In the genomic region with DNA sequence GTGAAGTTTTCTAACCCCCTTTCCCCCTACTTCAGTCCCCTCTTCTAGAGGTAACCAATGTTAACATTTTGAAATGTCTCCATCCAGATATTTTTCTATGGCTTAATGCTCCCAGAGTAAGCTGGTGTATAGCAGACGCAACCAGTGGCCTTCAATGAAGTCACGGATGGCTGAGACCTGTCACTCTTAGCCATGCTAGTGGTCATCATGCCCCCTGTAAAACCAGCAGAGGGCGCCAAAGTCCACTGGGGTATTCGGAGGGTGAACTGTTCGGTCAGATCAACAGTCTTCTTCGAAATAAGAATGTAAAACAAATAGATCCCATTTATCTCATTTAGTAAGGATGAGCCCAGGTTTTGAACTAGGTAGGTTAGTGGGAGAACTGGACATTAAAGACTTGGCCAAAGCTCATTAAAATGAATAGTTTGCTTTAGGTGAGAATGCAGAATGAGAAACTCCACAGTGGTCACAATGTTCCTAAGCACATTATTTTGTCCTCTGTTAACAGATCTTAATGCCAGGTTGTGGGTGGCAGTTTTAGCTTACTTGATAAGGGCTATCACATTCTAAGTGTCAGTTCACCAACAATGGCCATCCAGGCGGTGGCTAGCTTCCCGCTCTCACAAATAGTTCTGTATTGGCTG, we compare ENCODE assay signal across 9 cellular contexts. TPM values are rescaled to one million over a fixed set of nuclear protein-coding genes. Genes with fewer than 3 reads are reported as not detected.
DNase-seq lines count a peak whose midpoint lies in the region; ATAC-seq, FAIRE-seq and TF ChIP-seq lines count a peak whose summit lies in the region.
"Had no signal": no experiment of that assay in that cellular context is flagged by ENCODE, and none has a peak within 500 bp of the region (broad histone marks: within the 10 kb centered on the region; RNA-seq: fewer than 3 reads in every experiment).

No MANE protein-coding gene starts in this region.

- FAIRE-seq in GM12878 (lab: Jason Lieb, UNC) (peak; percentile 18), HepG2 (lab: Jason Lieb, UNC) (peak; percentile 68)

- no peaks in the 10 kb centered on the region for H3F3A ChIP-seq in PC-3 (ENCODE audit: low read length, unreplicated experiment)

- TF ChIP-seq RAD21 in GM12878 (IDR thresholded peaks at IDR 0.05; ENCODE audit: insufficient read depth, low read depth, low read length): peak; percentile 68
- peak; percentile 40; the same call in 1 of the 2 replicates for TF ChIP-seq RAD21 in HepG2 (CRISPR knock-in tag; IDR thresholded peaks at IDR 0.05)

- TF ChIP-seq EP300 in GM12878 (IDR thresholded peaks at IDR 0.05; ENCODE audit: borderline replicate concordance in 1 of 2, control insufficient read depth in 1 of 2, low read depth in 2 of 2, low read length in 2 of 2) (no peak), HepG2 (IDR thresholded peaks at IDR 0.05; ENCODE audit: low read depth in 2 of 2, low read length in 2 of 2) (no peak), HepG2 (CRISPR knock-in tag; IDR thresholded peaks at IDR 0.05; ENCODE audit: borderline replicate concordance) (no peak), upper lobe of left lung (IDR thresholded peaks at IDR 0.05) (no peak)

- CTCF ChIA-PET in PC-3 (lab: Charles Lee): interaction anchor here (0.6 to 1.0 kb wide), 3 partner anchors 47 to 333 kb away, joined by 3 to 4 read pairs (median 4); partner anchors contain the start of gene MMP10
- CTCF ChIA-PET in GM12878 (lab: Yijun Ruan, JAX): interaction anchor here (0.9 to 4.1 kb wide), 19 partner anchors 20 to 867 kb away, joined by 3 to 19 read pairs (median 4); partner anchors contain the start of genes MMP10 and MMP27
- CTCF ChIA-PET in HepG2 (lab: Yijun Ruan, JAX; ENCODE audit: low intra/inter-chr PET ratio, low total read pairs): interaction anchor here (1.2 kb wide), 1 partner anchor 208 kb away, joined by 6 read pairs; no protein-coding TSS in a partner anchor

- H4K20me1 ChIP-seq in PC-3 (ENCODE audit: low read length) (no peaks in the 10 kb centered on the region), GM12878 (ENCODE audit: control insufficient read depth, insufficient read depth) (no peaks in the 10 kb centered on the region), HepG2 (ENCODE audit: insufficient read depth, low read length) (no peaks in the 10 kb centered on the region)

- no peak for TF ChIP-seq POLR2A in GM12878 (IDR thresholded peaks at IDR 0.05; ENCODE audit: low read depth, low read length)
- TF ChIP-seq POLR2A in HepG2 (IDR thresholded peaks at IDR 0.05; ENCODE audit: insufficient read depth in 1 of 2, low read depth in 2 of 2, low read length in 2 of 2): no peak
- TF ChIP-seq POLR2A in upper lobe of left lung (IDR thresholded peaks at IDR 0.05): no peak

- H3K79me2 ChIP-seq in PC-3 (ENCODE audit: low read length) (no peaks in the 10 kb centered on the region), GM12878 (ENCODE audit: control insufficient read depth, insufficient read depth, low read length) (no peaks in the 10 kb centered on the region), HepG2 (ENCODE audit: insufficient read depth, low read length) (no peaks in the 10 kb centered on the region)

- TF ChIP-seq CTCF in PC-3 (conservative IDR thresholded peaks at IDR 0.05; ENCODE audit: low read depth, low read length) (peak; percentile 99), GM12878 (IDR thresholded peaks at IDR 0.05 in 2 of 3, conservative IDR thresholded peaks at IDR 0.05 in 1 of 3; ENCODE audit: control insufficient read depth in 2 of 3, extremely low read depth in 1 of 3, insufficient read depth in 1 of 3, low read depth in 3 of 3, low read length in 3 of 3) (peak; percentile 77 to 88 (median 83)), HepG2 (CRISPR knock-in tag; IDR thresholded peaks at IDR 0.05) (peak; percentile 81), upper lobe of left lung (IDR thresholded peaks at IDR 0.05) (peak; percentile 46 to 74 (median 56))

- peak; percentile 83 for ATAC-seq in GM21447 (IDR thresholded peaks at IDR 0.05; ENCODE audit: unreplicated experiment)
- peak; percentile 99 for ATAC-seq in PC-3
- ATAC-seq in GM12878: peak; percentile 100
- ATAC-seq in HepG2: peak; percentile 99
- ATAC-seq in upper lobe of left lung (ENCODE audit: low FRiP score in 2 of 2): peak; percentile 67 to 71

- H3K4me1 ChIP-seq in PC-3 (ENCODE audit: insufficient read depth, low read length): no peaks in the 10 kb centered on the region
- H3K4me1 ChIP-seq in GM12878 (ENCODE audit: control insufficient read depth, insufficient read depth, low read length): no peaks in the 10 kb centered on the region
- no peaks in the 10 kb centered on the region for H3K4me1 ChIP-seq in HepG2 (ENCODE audit: insufficient read depth, low read length)
- peaks cover 0 to 5% (median 2%) of the 10 kb centered on the region in 4 donors for H3K4me1 ChIP-seq in upper lobe of left lung

- H3K27ac ChIP-seq in PC-3 (ENCODE audit: low read length) (no peak overlapping the region), GM12878 (ENCODE audit: control insufficient read depth, insufficient read depth) (no peak overlapping the region), HepG2 (ENCODE audit: extremely low read length, insufficient read depth, low read length) (no peak overlapping the region), upper lobe of left lung (no peak overlapping the region)

- H3K36me3 ChIP-seq in PC-3 (ENCODE audit: low read depth, low read length) (no peaks in the 10 kb centered on the region), GM12878 (ENCODE audit: control insufficient read depth in 2 of 2, insufficient read depth in 2 of 2, low read length in 1 of 2) (no peaks in the 10 kb centered on the region), HepG2 (replicated peaks in 1 of 2; ENCODE audit: control insufficient read depth in 1 of 2, insufficient read depth in 2 of 2, low read length in 2 of 2) (no peaks in the 10 kb centered on the region), upper lobe of left lung (no peaks in the 10 kb centered on the region)

- H3K4me3 ChIP-seq in PC-3 (ENCODE audit: low read length): no peak overlapping the region
- H3K4me3 ChIP-seq in GM12878: no peak overlapping the region
- no peak overlapping the region for H3K4me3 ChIP-seq in HepG2 (replicated peaks in 1 of 3; ENCODE audit: insufficient read depth in 1 of 3, low read depth in 2 of 3, low read length in 3 of 3)
- no peak overlapping the region for H3K4me3 ChIP-seq in upper lobe of left lung

- no peaks in the 10 kb centered on the region for H3K9me2 ChIP-seq in PC-3 (replicated peaks; ENCODE audit: low read length)

- intact Hi-C loops in PC-3 (cut with micrococcal nuclease) (loop anchor here (1.0 to 5.0 kb wide), 6 partner anchors 47 to 322 kb away; partner anchors contain the start of gene MMP10), GM12878 (cut with micrococcal nuclease; ENCODE audit: unreplicated experiment) (loop anchor here (1.0 kb wide), 2 partner anchors 208 to 322 kb away; no protein-coding TSS in a partner anchor), HepG2 (cut with micrococcal nuclease; ENCODE audit: unreplicated experiment) (loop anchor here (10.0 kb wide), 1 partner anchor 321 kb away; no protein-coding TSS in a partner anchor)

- no peaks in the 10 kb centered on the region for H3K27me3 ChIP-seq in PC-3 (ENCODE audit: low read length)
- no peaks in the 10 kb centered on the region for H3K27me3 ChIP-seq in GM12878 (replicated peaks in 1 of 2; ENCODE audit: control insufficient read depth in 2 of 2, insufficient read depth in 2 of 2, low read length in 1 of 2)
- no peaks in the 10 kb centered on the region for H3K27me3 ChIP-seq in HepG2 (ENCODE audit: control insufficient read depth in 1 of 2, insufficient read depth in 2 of 2, low read length in 2 of 2)
- H3K27me3 ChIP-seq in upper lobe of left lung: no peaks in the 10 kb centered on the region

- SMC1A ChIA-PET in GM12878 (lab: Charles Lee; ENCODE audit: uncharacterized antibody, unreplicated experiment): interaction anchor here (0.6 to 2.8 kb wide), 13 partner anchors 55 to 867 kb away, joined by 3 to 10 read pairs (median 3); no protein-coding TSS in a partner anchor

- POLR2A ChIA-PET in PC-3 (lab: Charles Lee; ENCODE audit: unreplicated experiment) (no interaction called here), GM12878 (lab: Charles Lee) (no interaction called here), HepG2 (lab: Yijun Ruan, JAX) (no interaction called here)

- H3K4me2 ChIP-seq in PC-3 (ENCODE audit: low read length) (no peak overlapping the region), GM12878 (ENCODE audit: control insufficient read depth, insufficient read depth) (no peak overlapping the region), HepG2 (ENCODE audit: low read depth, low read length) (no peak overlapping the region)

- RAD21 ChIA-PET in GM12878 (lab: Charles Lee; ENCODE audit: unreplicated experiment): interaction anchor here (0.7 to 1.9 kb wide), 6 partner anchors 121 to 392 kb away, joined by 3 to 7 read pairs (median 3); no protein-coding TSS in a partner anchor

- H2AFZ ChIP-seq in PC-3 (ENCODE audit: low read length): no peak overlapping the region
- H2AFZ ChIP-seq in GM12878 (ENCODE audit: control insufficient read depth, low read depth, low read length): no peak overlapping the region
- H2AFZ ChIP-seq in HepG2 (ENCODE audit: low read length): no peak overlapping the region

- H3K9ac ChIP-seq in PC-3 (ENCODE audit: low read length): no peak overlapping the region
- H3K9ac ChIP-seq in GM12878 (ENCODE audit: control insufficient read depth, insufficient read depth, low read length): no peak overlapping the region
- H3K9ac ChIP-seq in HepG2 (ENCODE audit: insufficient read depth, low read depth, low read length): no peak overlapping the region

- WGBS in GM12878 (ENCODE audit: insufficient coverage, insufficient replicate concordance, low lambda C conversion rate, missing lambda C conversion rate): 20% methylated on average over 8 of the region's 8 CpGs
- WGBS in HepG2 (ENCODE audit: low lambda C conversion rate): 2% methylated on average over 6 of the region's 8 CpGs
- WGBS in upper lobe of left lung, 2 donors: 54 to 62% methylated on average over 8 of the region's 8 CpGs

- in situ Hi-C loops in GM12878 (cut with MboI) (loop anchor here (10.0 kb wide), 1 partner anchor 211 kb away; no protein-coding TSS in a partner anchor), HepG2 (cut with HindIII; ENCODE audit: extremely low pct_ligation_motif_present, low pct_unique_long_range_greater_than_20kb) (loop anchor here (25.0 kb wide), 1 partner anchor 204 kb away; no protein-coding TSS in a partner anchor)

- H3K9me3 ChIP-seq in PC-3 (ENCODE audit: low read length) (no peaks in the 10 kb centered on the region), GM12878 (replicated peaks; ENCODE audit: control insufficient read depth, insufficient read depth, low read length) (no peaks in the 10 kb centered on the region; the same call in 2 of the 3 replicates), HepG2 (ENCODE audit: low read length) (no peaks in the 10 kb centered on the region), upper lobe of left lung (no peaks in the 10 kb centered on the region)

- DNase-seq in NCI-H2171 treated with DMSO at 0.1 percent for 48 hours (lab: John Stamatoyannopoulos, UW) (peak; percentile 21), NCI-H2171 (lab: John Stamatoyannopoulos, UW) (no peak), HS-27A (ENCODE audit: low read depth) (peak; percentile 23), PC-3 (peak; percentile 91), GM12878 (ENCODE audit: low read depth, low spot score) (no peak), HepG2 (ENCODE audit: low spot score) (peak; percentile 60), upper lobe of left lung (peak in 1 of 2 donors; percentile 59)

- BruUV-seq in PC-3 (replicated peaks; lab: Mats Ljungman, UMichigan) (no TSS peak), GM12878 (replicated peaks; lab: Mats Ljungman, UMichigan) (no TSS peak), HepG2 (replicated peaks; lab: Mats Ljungman, UMichigan) (no TSS peak)

RNA-seq across cellular contexts. Expression of gene MMP8, which starts 8.6 kb away (rescaled TPM):
- total RNA-seq in PC-3 (2014; rRNA removed) (not detected in 2 replicates), GM12878 (2014; rRNA removed) (not detected in 2 replicates), GM12878 (2014; rRNA removed; fragmentation: Illumina TruSeq; extraction: Trizol) (not detected in 2 replicates), GM12878 (2021) (not detected in 2 replicates), HepG2 (2016; rRNA removed; fragmentation: Illumina TruSeq; extraction: Trizol) (not detected in 2 replicates), upper lobe of left lung (1 to 10 TPM in 3 of 6 donors, under 1 TPM in 3; under 0.01 to 2.7 (median 0.83) TPM)
- total RNA-seq in GM12878 (2013; cell fraction: nucleolus; rRNA removed): not detected in 2 replicates
- polyA plus RNA-seq in GM12878 (2011; ENCODE audit: low read depth): not detected
- polyA plus RNA-seq in GM12878 (2011; rRNA removed) (0.01 TPM in 1 of 2 replicates, not detected in the other), GM12878 (2014; fragmentation: Illumina TruSeq; extraction: Trizol) (not detected in 2 replicates), GM12878 (2014; fragmentation: Nextera tagmentation; extraction: Ambion mirVana) (not detected), GM12878 (2014; rRNA removed) (not detected in 2 replicates), GM12878 (2016; fragmentation: Nextera tagmentation; extraction: Ambion mirVana) (not detected), HepG2 (2011; rRNA removed) (not detected in 2 replicates)
- polyA plus RNA-seq in GM12878 (2011; cell fraction: cytosol; rRNA removed): not detected in 2 replicates
- 0.09 TPM in 1 of 2 replicates, not detected in the other for polyA plus RNA-seq in GM12878 (2011; cell fraction: nucleus; rRNA removed)
- not detected in 2 replicates for polyA plus RNA-seq in GM12878 (2012)
- not detected in 2 replicates for polyA minus RNA-seq in GM12878 (2011; rRNA and poly(A)+ RNA removed)
- polyA minus RNA-seq in GM12878 (2011; cell fraction: cytosol; rRNA and poly(A)+ RNA removed): not detected in 2 replicates
- not detected in 2 replicates for polyA minus RNA-seq in GM12878 (2011; cell fraction: nucleus; rRNA and poly(A)+ RNA removed)
- not detected in 2 replicates for total RNA-seq in HepG2 (2016; cell fraction: cytosol; rRNA removed; fragmentation: Illumina TruSeq; extraction: Trizol; ENCODE audit: low read depth)
- not detected in 2 replicates for total RNA-seq in HepG2 (2016; cell fraction: insoluble cytoplasmic fraction; rRNA removed; fragmentation: Illumina TruSeq; extraction: Trizol)
- not detected in 2 replicates for total RNA-seq in HepG2 (2016; cell fraction: membrane; rRNA removed; fragmentation: Illumina TruSeq; extraction: Trizol)
- not detected in 2 replicates for total RNA-seq in HepG2 (2016; cell fraction: nucleus; rRNA removed; fragmentation: Illumina TruSeq; extraction: Trizol)
- not detected in 2 replicates for polyA plus RNA-seq in HepG2 (2011; cell fraction: cytosol; rRNA removed)
- not detected in 2 replicates for polyA plus RNA-seq in HepG2 (2011; cell fraction: nucleus; rRNA removed)
- polyA plus RNA-seq in HepG2 (2012): not detected in 2 replicates
- polyA plus RNA-seq in HepG2 (2016; cell fraction: cytosol; fragmentation: Illumina TruSeq; extraction: Trizol; ENCODE audit: low read depth): not detected in 2 replicates
- polyA plus RNA-seq in HepG2 (2016; cell fraction: insoluble cytoplasmic fraction; fragmentation: Illumina TruSeq; extraction: Trizol; ENCODE audit: low read depth): not detected in 2 replicates
- polyA plus RNA-seq in HepG2 (2016; cell fraction: membrane; fragmentation: Illumina TruSeq; extraction: Trizol; ENCODE audit: low read depth): not detected in 2 replicates
- polyA plus RNA-seq in HepG2 (2016; cell fraction: nucleus; fragmentation: Illumina TruSeq; extraction: Trizol; ENCODE audit: insufficient read depth, low read depth): not detected in 2 replicates
- polyA minus RNA-seq in HepG2 (2011; rRNA and poly(A)+ RNA removed; ENCODE audit: low replicate concordance): not detected in 2 replicates
- polyA minus RNA-seq in HepG2 (2011; cell fraction: cytosol; rRNA and poly(A)+ RNA removed): not detected in 2 replicates
- polyA minus RNA-seq in HepG2 (2011; cell fraction: nucleus; rRNA and poly(A)+ RNA removed): not detected in 2 replicates
- total RNA-seq: CD4-positive, CD25-positive, alpha-beta regulatory T cell had no signal
- polyA plus RNA-seq: CD4-positive, CD25-positive, alpha-beta regulatory T cell had no signal

RNA-seq across cellular contexts. Expression of gene MMP27, which starts 27.8 kb away (rescaled TPM):
- total RNA-seq in PC-3 (2014; rRNA removed): not detected in 2 replicates
- total RNA-seq in GM12878 (2013; cell fraction: nucleolus; rRNA removed): not detected in 2 replicates
- not detected in 2 replicates for total RNA-seq in GM12878 (2014; rRNA removed)
- not detected in 2 replicates for total RNA-seq in GM12878 (2014; rRNA removed; fragmentation: Illumina TruSeq; extraction: Trizol)
- not detected in 2 replicates for total RNA-seq in GM12878 (2021)
- polyA plus RNA-seq in GM12878 (2011; ENCODE audit: low read depth): not detected
- not detected in 2 replicates for polyA plus RNA-seq in GM12878 (2011; rRNA removed)
- not detected in 2 replicates for polyA plus RNA-seq in GM12878 (2011; cell fraction: cytosol; rRNA removed)
- polyA plus RNA-seq in GM12878 (2011; cell fraction: nucleus; rRNA removed): not detected in 2 replicates
- polyA plus RNA-seq in GM12878 (2012): not detected in 2 replicates
- not detected in 2 replicates for polyA plus RNA-seq in GM12878 (2014; fragmentation: Illumina TruSeq; extraction: Trizol)
- polyA plus RNA-seq in GM12878 (2014; fragmentation: Nextera tagmentation; extraction: Ambion mirVana): not detected
- not detected in 2 replicates for polyA plus RNA-seq in GM12878 (2014; rRNA removed)
- polyA plus RNA-seq in GM12878 (2016; fragmentation: Nextera tagmentation; extraction: Ambion mirVana): not detected
- polyA minus RNA-seq in GM12878 (2011; rRNA and poly(A)+ RNA removed): not detected in 2 replicates
- polyA minus RNA-seq in GM12878 (2011; cell fraction: cytosol; rRNA and poly(A)+ RNA removed): not detected in 2 replicates
- not detected in 2 replicates for polyA minus RNA-seq in GM12878 (2011; cell fraction: nucleus; rRNA and poly(A)+ RNA removed)
- not detected in 2 replicates for total RNA-seq in HepG2 (2016; rRNA removed; fragmentation: Illumina TruSeq; extraction: Trizol)
- total RNA-seq in HepG2 (2016; cell fraction: cytosol; rRNA removed; fragmentation: Illumina TruSeq; extraction: Trizol; ENCODE audit: low read depth): not detected in 2 replicates
- total RNA-seq in HepG2 (2016; cell fraction: insoluble cytoplasmic fraction; rRNA removed; fragmentation: Illumina TruSeq; extraction: Trizol): not detected in 2 replicates
- not detected in 2 replicates for total RNA-seq in HepG2 (2016; cell fraction: membrane; rRNA removed; fragmentation: Illumina TruSeq; extraction: Trizol)
- not detected in 2 replicates for total RNA-seq in HepG2 (2016; cell fraction: nucleus; rRNA removed; fragmentation: Illumina TruSeq; extraction: Trizol)
- not detected in 2 replicates for polyA plus RNA-seq in HepG2 (2011; rRNA removed)
- not detected in 2 replicates for polyA plus RNA-seq in HepG2 (2011; cell fraction: cytosol; rRNA removed)
- not detected in 2 replicates for polyA plus RNA-seq in HepG2 (2011; cell fraction: nucleus; rRNA removed)
- polyA plus RNA-seq in HepG2 (2012): not detected in 2 replicates
- not detected in 2 replicates for polyA plus RNA-seq in HepG2 (2016; cell fraction: cytosol; fragmentation: Illumina TruSeq; extraction: Trizol; ENCODE audit: low read depth)
- polyA plus RNA-seq in HepG2 (2016; cell fraction: insoluble cytoplasmic fraction; fragmentation: Illumina TruSeq; extraction: Trizol; ENCODE audit: low read depth): not detected in 2 replicates
- polyA plus RNA-seq in HepG2 (2016; cell fraction: membrane; fragmentation: Illumina TruSeq; extraction: Trizol; ENCODE audit: low read depth): not detected in 2 replicates
- polyA plus RNA-seq in HepG2 (2016; cell fraction: nucleus; fragmentation: Illumina TruSeq; extraction: Trizol; ENCODE audit: insufficient read depth, low read depth): not detected in 2 replicates
- polyA minus RNA-seq in HepG2 (2011; rRNA and poly(A)+ RNA removed; ENCODE audit: low replicate concordance): not detected in 2 replicates
- not detected in 2 replicates for polyA minus RNA-seq in HepG2 (2011; cell fraction: cytosol; rRNA and poly(A)+ RNA removed)
- polyA minus RNA-seq in HepG2 (2011; cell fraction: nucleus; rRNA and poly(A)+ RNA removed): not detected in 2 replicates
- not detected for total RNA-seq in upper lobe of left lung
- total RNA-seq: CD4-positive, CD25-positive, alpha-beta regulatory T cell had no signal
- polyA plus RNA-seq: CD4-positive, CD25-positive, alpha-beta regulatory T cell had no signal

RNA-seq across cellular contexts. Expression of gene MMP10, which starts 47.1 kb away (rescaled TPM):
- 0.07 and 0.69 TPM in 2 replicates for total RNA-seq in PC-3 (2014; rRNA removed)
- total RNA-seq in GM12878 (2013; cell fraction: nucleolus; rRNA removed): not detected in 2 replicates
- not detected in 2 replicates for total RNA-seq in GM12878 (2014; rRNA removed)
- not detected in 2 replicates for total RNA-seq in GM12878 (2014; rRNA removed; fragmentation: Illumina TruSeq; extraction: Trizol)
- not detected in 2 replicates for total RNA-seq in GM12878 (2021)
- not detected for polyA plus RNA-seq in GM12878 (2011; ENCODE audit: low read depth)
- polyA plus RNA-seq in GM12878 (2011; rRNA removed): not detected in 2 replicates
- polyA plus RNA-seq in GM12878 (2011; cell fraction: cytosol; rRNA removed): not detected in 2 replicates
- polyA plus RNA-seq in GM12878 (2011; cell fraction: nucleus; rRNA removed): not detected in 2 replicates
- polyA plus RNA-seq in GM12878 (2012): not detected in 2 replicates
- polyA plus RNA-seq in GM12878 (2014; fragmentation: Illumina TruSeq; extraction: Trizol): not detected in 2 replicates
- polyA plus RNA-seq in GM12878 (2014; fragmentation: Nextera tagmentation; extraction: Ambion mirVana): not detected
- not detected in 2 replicates for polyA plus RNA-seq in GM12878 (2014; rRNA removed)
- polyA plus RNA-seq in GM12878 (2016; fragmentation: Nextera tagmentation; extraction: Ambion mirVana): not detected
- polyA minus RNA-seq in GM12878 (2011; rRNA and poly(A)+ RNA removed): not detected in 2 replicates
- polyA minus RNA-seq in GM12878 (2011; cell fraction: cytosol; rRNA and poly(A)+ RNA removed): not detected in 2 replicates
- not detected in 2 replicates for polyA minus RNA-seq in GM12878 (2011; cell fraction: nucleus; rRNA and poly(A)+ RNA removed)
- not detected in 2 replicates for total RNA-seq in HepG2 (2016; rRNA removed; fragmentation: Illumina TruSeq; extraction: Trizol)
- total RNA-seq in HepG2 (2016; cell fraction: cytosol; rRNA removed; fragmentation: Illumina TruSeq; extraction: Trizol; ENCODE audit: low read depth): not detected in 2 replicates
- not detected in 2 replicates for total RNA-seq in HepG2 (2016; cell fraction: insoluble cytoplasmic fraction; rRNA removed; fragmentation: Illumina TruSeq; extraction: Trizol)
- not detected in 2 replicates for total RNA-seq in HepG2 (2016; cell fraction: membrane; rRNA removed; fragmentation: Illumina TruSeq; extraction: Trizol)
- not detected in 2 replicates for total RNA-seq in HepG2 (2016; cell fraction: nucleus; rRNA removed; fragmentation: Illumina TruSeq; extraction: Trizol)
- polyA plus RNA-seq in HepG2 (2011; rRNA removed): 0.03 and 0.18 TPM in 2 replicates
- polyA plus RNA-seq in HepG2 (2011; cell fraction: cytosol; rRNA removed): 0.07 and 0.14 TPM in 2 replicates
- polyA plus RNA-seq in HepG2 (2011; cell fraction: nucleus; rRNA removed): 0.07 TPM in 1 of 2 replicates, not detected in the other
- not detected in 2 replicates for polyA plus RNA-seq in HepG2 (2012)
- polyA plus RNA-seq in HepG2 (2016; cell fraction: cytosol; fragmentation: Illumina TruSeq; extraction: Trizol; ENCODE audit: low read depth): not detected in 2 replicates
- polyA plus RNA-seq in HepG2 (2016; cell fraction: insoluble cytoplasmic fraction; fragmentation: Illumina TruSeq; extraction: Trizol; ENCODE audit: low read depth): not detected in 2 replicates
- polyA plus RNA-seq in HepG2 (2016; cell fraction: membrane; fragmentation: Illumina TruSeq; extraction: Trizol; ENCODE audit: low read depth): not detected in 2 replicates
- not detected in 2 replicates for polyA plus RNA-seq in HepG2 (2016; cell fraction: nucleus; fragmentation: Illumina TruSeq; extraction: Trizol; ENCODE audit: insufficient read depth, low read depth)
- not detected in 2 replicates for polyA minus RNA-seq in HepG2 (2011; rRNA and poly(A)+ RNA removed; ENCODE audit: low replicate concordance)
- polyA minus RNA-seq in HepG2 (2011; cell fraction: cytosol; rRNA and poly(A)+ RNA removed): not detected in 2 replicates
- polyA minus RNA-seq in HepG2 (2011; cell fraction: nucleus; rRNA and poly(A)+ RNA removed): not detected in 2 replicates
- total RNA-seq in upper lobe of left lung: 1 to 10 TPM in 1 of 6 donors, not detected in 5; 1.3 TPM
- total RNA-seq: CD4-positive, CD25-positive, alpha-beta regulatory T cell had no signal
- polyA plus RNA-seq: CD4-positive, CD25-positive, alpha-beta regulatory T cell had no signal

Comparison
In these comparisons a context has a peak if more than half of its experiments do, and no peak if none do; other contexts are left out.
1. DNase-seq: peak in NCI-H2171 treated with DMSO at 0.1 percent for 48 hours (single experiment), HS-27A (single experiment), PC-3 (single experiment) and HepG2 (single experiment); none in NCI-H2171 (single experiment) and GM12878 (single experiment).
2. Peak in every context shown above with its lines, with median percentiles within 50 percentile points of each other: ATAC-seq and CTCF ChIP-seq.